In genomic region chr5:107668154-107668932, GRCh38 we compare ENCODE assay signal across 12 cellular contexts. TPM values are rescaled to one million over a fixed set of nuclear protein-coding genes. Genes with fewer than 3 reads are reported as not detected.
DNase-seq lines count a peak whose midpoint lies in the region; ATAC-seq, FAIRE-seq and TF ChIP-seq lines count a peak whose summit lies in the region.
"Had no signal": no experiment of that assay in that cellular context is flagged by ENCODE, and none has a peak within 500 bp of the region (broad histone marks: within the 10 kb centered on the region; RNA-seq: fewer than 3 reads in every experiment).

No MANE protein-coding gene starts in this region.

- no peak for FAIRE-seq in frontal cortex (lab: Jason Lieb, UNC)

- H3K4me1 Mint-ChIP-seq in natural killer cell: peaks cover 20 to 34% of the 10 kb centered on the region in 2 donors
- H3K4me1 Mint-ChIP-seq in natural killer cell treated with Interleukin-12 subunit alpha and Interleukin-12 subunit beta and Interleukin-15 and Interleukin-18, amount 100 ng/mL, for 72 hours (ENCODE audit: low read depth in 2 of 2): peaks cover 19 to 24% of the 10 kb centered on the region in 2 donors

- no peak for ATAC-seq in natural killer cell
- no peak for ATAC-seq in natural killer cell treated with Interleukin-12 subunit alpha and Interleukin-12 subunit beta and Interleukin-15 and Interleukin-18, amount 100 ng/mL, for 72 hours
- ATAC-seq: T-helper 17 cell had no signal

- H3K4me3 ChIP-seq in ectodermal cell (ENCODE audit: insufficient read depth, low read depth, low read length) (peak overlapping the region; percentile 86), mucosa of rectum (ENCODE audit: low read length in 2 of 2) (peak overlapping the region; percentile 83)
- H3K4me3 ChIP-seq: BLaER1 had no signal

- intact Hi-C loops in natural killer cell (cut with micrococcal nuclease): no loop called here

- H3K9me3 Mint-ChIP-seq in natural killer cell: no peaks in the 10 kb centered on the region
- H3K9me3 Mint-ChIP-seq in natural killer cell treated with Interleukin-12 subunit alpha and Interleukin-12 subunit beta and Interleukin-15 and Interleukin-18, amount 100 ng/mL, for 72 hours: no peaks in the 10 kb centered on the region
- H3K9me3 Mint-ChIP-seq: activated naive CD4-positive, alpha-beta T cell treated with anti-CD3 and anti-CD28 coated beads for 36 hours had no signal

- no peak overlapping the region for H3K27ac Mint-ChIP-seq in natural killer cell
- H3K27ac Mint-ChIP-seq in natural killer cell treated with Interleukin-12 subunit alpha and Interleukin-12 subunit beta and Interleukin-15 and Interleukin-18, amount 100 ng/mL, for 72 hours: no peak overlapping the region
- H3K27ac Mint-ChIP-seq: activated naive CD4-positive, alpha-beta T cell treated with anti-CD3 and anti-CD28 coated beads for 36 hours; T-helper 17 cell had no signal

- no peaks in the 10 kb centered on the region for H3K36me3 Mint-ChIP-seq in natural killer cell
- H3K36me3 Mint-ChIP-seq in natural killer cell treated with Interleukin-12 subunit alpha and Interleukin-12 subunit beta and Interleukin-15 and Interleukin-18, amount 100 ng/mL, for 72 hours: no peaks in the 10 kb centered on the region

- DNase-seq in natural killer cell (no peak), GF-D8 (lab: John Stamatoyannopoulos, UW) (no peak), NCI-H2029 treated with DMSO at 0.1 percent for 48 hours (lab: John Stamatoyannopoulos, UW) (no peak), frontal cortex (ENCODE audit: low spot score in 2 of 2) (no peak), NCI-H2107 treated with DMSO at 0.1 percent for 48 hours (lab: John Stamatoyannopoulos, UW; ENCODE audit: unreplicated experiment) (no peak)
- no peak for DNase-seq in natural killer cell treated with Interleukin-12 subunit alpha and Interleukin-12 subunit beta and Interleukin-15 and Interleukin-18, amount 100 ng/mL, for 72 hours (ENCODE audit: low spot score)
- DNase-seq: activated naive CD4-positive, alpha-beta T cell treated with anti-CD3 and anti-CD28 coated beads for 36 hours; NCI-H1930; T-helper 17 cell had no signal

- no peaks in the 10 kb centered on the region for H3K9me3 ChIP-seq in ectodermal cell (ENCODE audit: control insufficient read depth, low read length)
- no peaks in the 10 kb centered on the region for H3K9me3 ChIP-seq in mucosa of rectum (ENCODE audit: control insufficient read depth in 2 of 2, low read length in 2 of 2)
- H3K9me3 ChIP-seq: BLaER1 had no signal

- peaks cover 42 to 62% of the 10 kb centered on the region in 2 donors for H3K27me3 Mint-ChIP-seq in natural killer cell (ENCODE audit: low read depth in 2 of 2)
- H3K27me3 Mint-ChIP-seq in natural killer cell treated with Interleukin-12 subunit alpha and Interleukin-12 subunit beta and Interleukin-15 and Interleukin-18, amount 100 ng/mL, for 72 hours: peaks cover 23% of the 10 kb centered on the region in 2 donors

- no peak for TF ChIP-seq CTCF in natural killer cell (IDR thresholded peaks at IDR 0.05)

- H3K9ac ChIP-seq in mucosa of rectum (ENCODE audit: low read depth in 1 of 2, low read length in 2 of 2): no peak overlapping the region
- H3K9ac ChIP-seq: BLaER1 had no signal

- H3K27ac ChIP-seq in ectodermal cell (ENCODE audit: insufficient read depth, low read depth, low read length, poor library complexity, severe bottlenecking) (no peak overlapping the region), mucosa of rectum (ENCODE audit: low read depth in 2 of 2, low read length in 2 of 2) (no peak overlapping the region)
- H3K27ac ChIP-seq: BLaER1 had no signal

- H3K36me3 ChIP-seq in ectodermal cell (ENCODE audit: control insufficient read depth, insufficient read depth, low read length) (no peaks in the 10 kb centered on the region), mucosa of rectum (ENCODE audit: control insufficient read depth in 2 of 2, insufficient read depth in 2 of 2, low read length in 2 of 2) (no peaks in the 10 kb centered on the region)
- H3K36me3 ChIP-seq: BLaER1 had no signal

- H3K4me3 Mint-ChIP-seq in natural killer cell: peak overlapping the region; percentile 9
- H3K4me3 Mint-ChIP-seq in natural killer cell treated with Interleukin-12 subunit alpha and Interleukin-12 subunit beta and Interleukin-15 and Interleukin-18, amount 100 ng/mL, for 72 hours: no peak overlapping the region
- H3K4me3 Mint-ChIP-seq: activated naive CD4-positive, alpha-beta T cell treated with anti-CD3 and anti-CD28 coated beads for 36 hours; T-helper 17 cell had no signal

- H3K4me1 ChIP-seq in ectodermal cell (ENCODE audit: control insufficient read depth, insufficient read depth, low read length) (peaks cover 17% of the 10 kb centered on the region), mucosa of rectum (ENCODE audit: control insufficient read depth in 2 of 2, insufficient read depth in 2 of 2, low read length in 2 of 2) (peaks cover 8 to 16% of the 10 kb centered on the region in 2 donors)

- 25% methylated on average over 5 to 6 of the region's 6 CpGs for WGBS in ectodermal cell, 2 experiments

- H3K27me3 ChIP-seq in ectodermal cell (ENCODE audit: control insufficient read depth, insufficient read depth, low read length, poor library complexity, severe bottlenecking): no peaks in the 10 kb centered on the region
- peaks cover 0 to 3% of the 10 kb centered on the region in 2 donors for H3K27me3 ChIP-seq in mucosa of rectum (ENCODE audit: control insufficient read depth in 2 of 2, insufficient read depth in 2 of 2, low read length in 2 of 2)

RNA-seq across cellular contexts. Expression of gene EFNA5, which starts 2.4 kb away (rescaled TPM):
- total RNA-seq in natural killer cell (1 to 10 TPM; 2.2 to 8.1 (median 4.3) TPM), frontal cortex (13.5 TPM)
- total RNA-seq in natural killer cell treated with Interleukin-12 subunit alpha and Interleukin-12 subunit beta and Interleukin-15 and Interleukin-18, amount 100 ng/mL, for 72 hours: 1 to 10 TPM; 1.2 to 2.2 TPM
- polyA plus RNA-seq in ectodermal cell (2013, experiment 1 of 4): 83.2 TPM
- 96.7 TPM for polyA plus RNA-seq in ectodermal cell (2013, experiment 2 of 4)
- polyA plus RNA-seq in ectodermal cell (2013, experiment 3 of 4): 35.9 TPM
- 44.4 TPM for polyA plus RNA-seq in ectodermal cell (2013, experiment 4 of 4)
- total RNA-seq: activated naive CD4-positive, alpha-beta T cell treated with anti-CD3 and anti-CD28 coated beads for 36 hours; T-helper 17 cell had no signal
